32 cellular contexts compared by ENCODE assay signal in the genomic region with DNA sequence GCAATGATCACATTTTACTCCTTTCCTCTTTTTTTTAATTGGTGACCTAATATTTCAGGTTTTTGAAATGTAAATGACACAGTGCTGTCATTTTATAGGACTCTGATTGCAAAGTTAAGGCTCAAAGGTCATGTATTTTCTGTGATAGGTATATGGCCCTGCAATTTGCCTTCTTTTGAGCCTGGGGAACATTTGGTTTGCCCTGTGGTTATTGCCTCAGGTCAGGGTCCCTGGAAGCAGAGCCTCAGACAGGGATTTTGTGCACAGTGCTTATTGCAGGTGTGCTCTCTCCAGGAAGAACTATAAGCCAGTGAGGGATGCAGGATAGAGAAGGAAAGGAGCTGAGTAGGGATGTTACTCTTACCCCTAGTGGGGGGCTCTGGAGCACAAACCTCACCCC.
"Had no signal": no experiment of that assay in that cellular context is flagged by ENCODE, and none has a peak within 500 bp of the region (broad histone marks: within the 10 kb centered on the region; RNA-seq: fewer than 3 reads in every experiment).

No MANE protein-coding gene starts in this region.

- H3K27me3 ChIP-seq: adrenal gland, body of pancreas, esophagus muscularis mucosa, foreskin keratinocyte, gastrocnemius medialis, heart left ventricle had no signal

- H3K9me3 Mint-ChIP-seq: activated CD4-positive, alpha-beta memory T cell treated with anti-CD3 and anti-CD28 coated beads for 36 hours; activated CD4-positive, alpha-beta T cell treated with anti-CD3 and anti-CD28 coated beads, Interleukin-2, amount 10 ng/mL, durations not matched to agents 24 days and 14 days; activated naive CD4-positive, alpha-beta T cell treated with anti-CD3 and anti-CD28 coated beads for 36 hours; activated naive CD4-positive, alpha-beta T cell treated with anti-CD3 and anti-CD28 coated beads, Interleukin-2, amount 50 U/mL, for 24 hours; activated naive CD8-positive, alpha-beta T cell treated with anti-CD3 and anti-CD28 coated beads for 36 hours; activated naive CD8-positive, alpha-beta T cell treated with anti-CD3 and anti-CD28 coated beads, Interleukin-2, amount 50 U/mL, for 24 hours; activated T-helper 1 cell treated with anti-CD3 and anti-CD28 coated beads, Interleukin-12 subunit alpha, Interleukin-12 subunit beta, Interleukin-2, Interleukin-4 antibody, amounts not matched to agents 30 ng/mL and 10 ng/mL and 1 ng/mL, durations not matched to agents 14 hours and 24 hours and 36 hours; activated T-helper 2 cell treated with anti-CD3 and anti-CD28 coated beads, Interferon-gamma antibody, Interleukin-2, Interleukin-4, amounts not matched to agents 10 μg/mL and 5 μg/mL and 100 μg/mL, durations not matched to agents 14 hours and 24 hours and 36 hours; effector memory CD8-positive, alpha-beta T cell had no signal

- H3K36me3 Mint-ChIP-seq: activated CD4-positive, alpha-beta memory T cell treated with anti-CD3 and anti-CD28 coated beads for 36 hours; activated CD8-positive, alpha-beta memory T cell treated with anti-CD3 and anti-CD28 coated beads, Interleukin-2, amount 10 ng/mL, durations not matched to agents 7 days and 5 days; activated naive CD4-positive, alpha-beta T cell treated with anti-CD3 and anti-CD28 coated beads, Interleukin-2, amount 50 U/mL, for 24 hours; activated naive CD8-positive, alpha-beta T cell treated with anti-CD3 and anti-CD28 coated beads for 36 hours had no signal

- H3K9me3 ChIP-seq: adrenal gland, body of pancreas, esophagus muscularis mucosa, gastrocnemius medialis, heart left ventricle had no signal

- H3K27ac ChIP-seq: adrenal gland, body of pancreas, coronary artery, esophagus muscularis mucosa, foreskin keratinocyte, gastrocnemius medialis, heart left ventricle had no signal

- H3K4me1 Mint-ChIP-seq: activated CD4-positive, alpha-beta T cell treated with anti-CD3 and anti-CD28 coated beads for 36 hours; activated CD4-positive, alpha-beta T cell treated with anti-CD3 and anti-CD28 coated beads, Interleukin-2, amount 10 ng/mL, durations not matched to agents 24 days and 14 days; activated naive CD4-positive, alpha-beta T cell treated with anti-CD3 and anti-CD28 coated beads, Interleukin-2, amount 50 U/mL, for 24 hours; activated naive CD8-positive, alpha-beta T cell treated with anti-CD3 and anti-CD28 coated beads for 36 hours had no signal

- H3K4me3 Mint-ChIP-seq: activated CD4-positive, alpha-beta memory T cell treated with anti-CD3 and anti-CD28 coated beads for 36 hours; activated CD4-positive, alpha-beta T cell treated with anti-CD3 and anti-CD28 coated beads for 36 hours; activated CD4-positive, alpha-beta T cell treated with anti-CD3 and anti-CD28 coated beads, Interleukin-2, amount 10 ng/mL, durations not matched to agents 24 days and 14 days; activated CD8-positive, alpha-beta memory T cell treated with anti-CD3 and anti-CD28 coated beads, Interleukin-2, amount 10 ng/mL, durations not matched to agents 7 days and 5 days; activated CD8-positive, alpha-beta T cell treated with anti-CD3 and anti-CD28 coated beads, Interleukin-2, amount 10 ng/mL, durations not matched to agents 7 days and 5 days; activated naive CD4-positive, alpha-beta T cell treated with anti-CD3 and anti-CD28 coated beads for 36 hours; activated naive CD4-positive, alpha-beta T cell treated with anti-CD3 and anti-CD28 coated beads, Interleukin-2, amount 50 U/mL, for 24 hours; activated naive CD8-positive, alpha-beta T cell treated with anti-CD3 and anti-CD28 coated beads for 36 hours; activated naive CD8-positive, alpha-beta T cell treated with anti-CD3 and anti-CD28 coated beads, Interleukin-2, amount 50 U/mL, for 24 hours; activated T-helper 1 cell treated with anti-CD3 and anti-CD28 coated beads, Interleukin-12 subunit alpha, Interleukin-12 subunit beta, Interleukin-2, Interleukin-4 antibody, amounts not matched to agents 30 ng/mL and 10 ng/mL and 1 ng/mL, durations not matched to agents 14 hours and 24 hours and 36 hours; effector memory CD8-positive, alpha-beta T cell had no signal

- H3K27ac Mint-ChIP-seq: activated CD4-positive, alpha-beta memory T cell treated with anti-CD3 and anti-CD28 coated beads for 36 hours; activated CD4-positive, alpha-beta T cell treated with anti-CD3 and anti-CD28 coated beads for 36 hours; activated CD4-positive, alpha-beta T cell treated with anti-CD3 and anti-CD28 coated beads, Interleukin-2, amount 10 ng/mL, durations not matched to agents 24 days and 14 days; activated CD8-positive, alpha-beta memory T cell treated with anti-CD3 and anti-CD28 coated beads, Interleukin-2, amount 10 ng/mL, durations not matched to agents 7 days and 5 days; activated CD8-positive, alpha-beta T cell treated with anti-CD3 and anti-CD28 coated beads, Interleukin-2, amount 10 ng/mL, durations not matched to agents 7 days and 5 days; activated naive CD4-positive, alpha-beta T cell treated with anti-CD3 and anti-CD28 coated beads for 36 hours; activated naive CD4-positive, alpha-beta T cell treated with anti-CD3 and anti-CD28 coated beads, Interleukin-2, amount 50 U/mL, for 24 hours; activated naive CD8-positive, alpha-beta T cell treated with anti-CD3 and anti-CD28 coated beads for 36 hours; activated naive CD8-positive, alpha-beta T cell treated with anti-CD3 and anti-CD28 coated beads, Interleukin-2, amount 50 U/mL, for 24 hours; activated T-helper 1 cell treated with anti-CD3 and anti-CD28 coated beads, Interleukin-12 subunit alpha, Interleukin-12 subunit beta, Interleukin-2, Interleukin-4 antibody, amounts not matched to agents 30 ng/mL and 10 ng/mL and 1 ng/mL, durations not matched to agents 14 hours and 24 hours and 36 hours; activated T-helper 2 cell treated with anti-CD3 and anti-CD28 coated beads, Interferon-gamma antibody, Interleukin-2, Interleukin-4, amounts not matched to agents 10 μg/mL and 5 μg/mL and 100 μg/mL, durations not matched to agents 14 hours and 24 hours and 36 hours; effector memory CD8-positive, alpha-beta T cell had no signal

- H3K27me3 Mint-ChIP-seq: activated CD4-positive, alpha-beta T cell treated with anti-CD3 and anti-CD28 coated beads, Interleukin-2, amount 10 ng/mL, durations not matched to agents 24 days and 14 days; activated naive CD8-positive, alpha-beta T cell treated with anti-CD3 and anti-CD28 coated beads, Interleukin-2, amount 50 U/mL, for 24 hours had no signal

- H3K4me1 ChIP-seq: adrenal gland had no signal

- ATAC-seq: activated CD4-positive, alpha-beta T cell treated with anti-CD3 and anti-CD28 coated beads for 36 hours; activated CD8-positive, alpha-beta memory T cell treated with anti-CD3 and anti-CD28 coated beads, Interleukin-2, amount 10 ng/mL, durations not matched to agents 7 days and 5 days; activated CD8-positive, alpha-beta T cell treated with anti-CD3 and anti-CD28 coated beads, Interleukin-2, amount 10 ng/mL, durations not matched to agents 7 days and 5 days; activated naive CD8-positive, alpha-beta T cell treated with anti-CD3 and anti-CD28 coated beads, Interleukin-2, amount 50 U/mL, for 24 hours; body of pancreas; effector memory CD8-positive, alpha-beta T cell; foreskin keratinocyte; gastrocnemius medialis; heart left ventricle had no signal

- H3K36me3 ChIP-seq: adrenal gland, esophagus muscularis mucosa, gastrocnemius medialis, heart left ventricle had no signal

- DNase-seq: activated CD4-positive, alpha-beta memory T cell treated with anti-CD3 and anti-CD28 coated beads for 36 hours; activated CD4-positive, alpha-beta T cell treated with anti-CD3 and anti-CD28 coated beads for 36 hours; activated CD4-positive, alpha-beta T cell treated with anti-CD3 and anti-CD28 coated beads, Interleukin-2, amount 10 ng/mL, durations not matched to agents 24 days and 14 days; activated CD4-positive, CD25-positive, alpha-beta regulatory T cell; activated CD4-positive, CD25-positive, alpha-beta regulatory T cell treated with anti-CD3 and anti-CD28 coated beads, Interleukin-2, amount 50 U/mL, for 72 hours; activated CD8-positive, alpha-beta memory T cell treated with anti-CD3 and anti-CD28 coated beads, Interleukin-2, amount 10 ng/mL, durations not matched to agents 7 days and 5 days; activated CD8-positive, alpha-beta memory T cell treated with anti-CD3 and anti-CD28 coated beads, Interleukin-2, amount 50 U/mL, for 4 hours; activated CD8-positive, alpha-beta T cell treated with anti-CD3 and anti-CD28 coated beads, Interleukin-2, amount 10 ng/mL, durations not matched to agents 7 days and 5 days; activated effector memory CD4-positive, alpha-beta T cell treated with anti-CD3 and anti-CD28 coated beads, Interleukin-2, amount 50 U/mL, for 16 hours; activated naive CD4-positive, alpha-beta T cell treated with anti-CD3 and anti-CD28 coated beads for 36 hours; activated naive CD8-positive, alpha-beta T cell treated with anti-CD3 and anti-CD28 coated beads for 36 hours; activated naive CD8-positive, alpha-beta T cell treated with anti-CD3 and anti-CD28 coated beads, Interleukin-2, amount 50 U/mL, for 24 hours; activated T-cell treated with anti-CD3 and anti-CD28 coated beads, Interleukin-2, amount 50 U/mL, for 1 hour; activated T-cell treated with anti-CD3 and anti-CD28 coated beads, Interleukin-2, amount 50 U/mL, for 48 hours; amygdala; aorta; body of pancreas; caudate nucleus; dermis blood vessel endothelial cell; effector CD4-positive, alpha-beta T cell; effector memory CD8-positive, alpha-beta T cell; erythroblast; foreskin keratinocyte; gastrocnemius medialis; glutamatergic neuron; heart left ventricle had no signal

- H3K4me3 ChIP-seq: adrenal gland, body of pancreas, coronary artery, esophagus muscularis mucosa, gastrocnemius medialis, heart left ventricle had no signal
